In the genomic region with DNA sequence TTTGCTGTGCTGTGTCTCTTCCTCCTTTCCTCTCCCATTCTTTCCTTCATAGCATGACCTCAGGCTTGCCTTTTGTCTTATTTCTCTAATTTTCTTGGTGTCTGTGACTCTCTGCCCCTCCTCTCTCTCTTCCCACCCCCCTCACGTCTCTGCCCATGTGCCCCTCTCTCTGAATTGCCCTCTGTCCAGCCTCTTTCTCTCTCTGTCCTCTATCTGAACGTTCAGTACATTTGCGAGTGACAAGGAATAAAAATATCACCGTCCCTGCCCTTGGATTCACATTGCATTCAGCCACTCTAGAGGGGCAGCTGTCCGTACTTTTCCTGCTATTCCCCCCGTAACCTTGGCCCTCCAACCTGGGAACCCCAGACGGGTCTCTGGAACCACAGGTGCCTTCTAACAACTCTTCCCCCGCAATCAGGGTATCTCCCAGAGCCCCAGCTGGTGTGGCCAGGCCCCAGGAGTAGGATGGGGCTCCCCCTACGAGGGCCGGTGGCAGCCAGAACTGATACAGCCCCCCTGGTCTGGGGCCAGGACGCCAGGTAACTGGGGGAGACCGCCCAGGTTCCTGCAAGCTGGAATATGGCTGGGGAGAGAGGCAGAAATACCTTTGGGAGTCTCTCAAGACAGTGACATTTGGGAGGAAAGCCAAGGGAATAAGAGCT, we compare ENCODE assay signal across 9 cellular contexts. TPM values are rescaled to one million over a fixed set of nuclear protein-coding genes. Genes with fewer than 3 reads are reported as not detected.
A peak's percentile ranks its signal among the peaks of the same experiment; 100 is the strongest.
DNase-seq lines count a peak whose midpoint lies in the region; ATAC-seq and TF ChIP-seq lines count a peak whose summit lies in the region.
"Had no signal": no experiment of that assay in that cellular context is flagged by ENCODE, and none has a peak within 500 bp of the region (broad histone marks: within the 10 kb centered on the region; RNA-seq: fewer than 3 reads in every experiment).

No MANE protein-coding gene starts in this region.

- peak overlapping the region; percentile 54 to 82 for H3K27ac Mint-ChIP-seq in T-cell

- intact Hi-C loops in posterior vena cava (cut with DNase I) = no loop called here

- ATAC-seq in T-cell (replicated peaks in 1 of 4) = no peak

- H3K9ac ChIP-seq in ES-I3 (ENCODE audit: low read depth, low read length) = peak overlapping the region; percentile 83

- H3K4me3 ChIP-seq in fibroblast of villous mesenchyme (ENCODE audit: low read depth, low read length) = peak overlapping the region; percentile 84

- H3K36me3 ChIP-seq in ES-I3 (ENCODE audit: insufficient read depth, low read length) = peaks cover 10% of the 10 kb centered on the region

- H3K36me3 Mint-ChIP-seq in T-cell = peaks cover 33% of the 10 kb centered on the region

- DNase-seq in T-cell = no peak
- no peak for DNase-seq in fibroblast of villous mesenchyme (ENCODE audit: low read depth)
- peak; percentile 79 for DNase-seq in posterior vena cava (ENCODE audit: low spot score)
- no peak for DNase-seq in stimulated activated CD4-positive, alpha-beta T cell treated with anti-CD3 and anti-CD28 coated beads, Interleukin-4, amount 100 ng/mL, for 1 hour
- DNase-seq in stimulated activated naive CD4-positive, alpha-beta T cell (lab: John Stamatoyannopoulos, UW) = no peak
- DNase-seq in hepatic stellate cell (ENCODE audit: low spot score) = no peak
- DNase-seq in NCI-H526 (lab: John Stamatoyannopoulos, UW) = no peak
- DNase-seq: NCI-H146 had no signal

- POLR2A ChIA-PET in T-cell (lab: Charles Lee) = interaction anchor here in 1 of 2 donors (0.5 kb wide), 1 partner anchor 129 kb away, joined by 6 read pairs; no protein-coding TSS in a partner anchor

- peaks cover 24 to 31% (median 26%) of the 10 kb centered on the region in 3 donors for H3K4me1 Mint-ChIP-seq in T-cell

- no peaks in the 10 kb centered on the region for H3K27me3 Mint-ChIP-seq in T-cell

- CTCF ChIA-PET in T-cell (lab: Charles Lee) = no interaction called here

- H3K4me1 ChIP-seq in ES-I3 (ENCODE audit: insufficient read depth, low read length) = 0 out of 2 replicates have a peak, but pooled peaks cover 7% of the 10 kb centered on the region

- TF ChIP-seq CTCF in fibroblast of villous mesenchyme (IDR thresholded peaks at IDR 0.05; ENCODE audit: insufficient read depth, low read depth, low read length) = no peak

- no peaks in the 10 kb centered on the region for H3K9me3 Mint-ChIP-seq in T-cell

- H3K9me3 ChIP-seq in ES-I3 (ENCODE audit: control insufficient read depth, insufficient read depth, low read length) = no peaks in the 10 kb centered on the region

- H3K4me3 Mint-ChIP-seq in T-cell = peak overlapping the region; percentile 75 to 88 (median 81)

RNA-seq across cellular contexts. Expression of gene KIF1C, which starts 1.8 kb away (rescaled TPM):
- total RNA-seq in T-cell = 10 to 100 TPM; 15.3 to 37.9 (median 28.5) TPM
- total RNA-seq in fibroblast of villous mesenchyme = 50.6 and 56.6 TPM in 2 replicates
- total RNA-seq in posterior vena cava = 100 to 1,000 TPM; 192 to 254 TPM

RNA-seq across cellular contexts. Expression of gene INCA1, which starts 2.2 kb away (rescaled TPM):
- total RNA-seq in T-cell = under 1 TPM in 2 of 5 donors, not detected in 3; 0.38 to 0.43 TPM
- total RNA-seq in fibroblast of villous mesenchyme = 0.97 and 1.3 TPM in 2 replicates
- total RNA-seq in posterior vena cava = 1 to 10 TPM in 1 of 2 donors, under 1 TPM in 1; 0.60 to 1.3 TPM

RNA-seq across cellular contexts. Expression of gene CAMTA2, which starts 12.1 kb away (rescaled TPM):
- total RNA-seq in T-cell (10 to 100 TPM; 59.8 to 82.8 (median 72.0) TPM), fibroblast of villous mesenchyme (15.1 TPM in 2 replicates), posterior vena cava (10 to 100 TPM; 52.0 to 72.2 TPM)

RNA-seq across cellular contexts. Expression of gene SPAG7, which starts 31.9 kb away (rescaled TPM):
- total RNA-seq in T-cell (10 to 100 TPM; 36.4 to 65.6 (median 55.8) TPM), fibroblast of villous mesenchyme (34.5 and 39.0 TPM in 2 replicates), posterior vena cava (10 to 100 TPM; 47.0 to 50.7 TPM)

RNA-seq across cellular contexts. Expression of gene SLC52A1, which starts 35.7 kb away (rescaled TPM):
- total RNA-seq in T-cell (under 1 TPM in 3 of 5 donors, not detected in 2; 0.14 to 0.62 (median 0.25) TPM), fibroblast of villous mesenchyme (under 0.01 and 0.43 TPM in 2 replicates), posterior vena cava (under 1 TPM in 1 of 2 donors, not detected in 1; 0.14 TPM)
